In the genomic region with DNA sequence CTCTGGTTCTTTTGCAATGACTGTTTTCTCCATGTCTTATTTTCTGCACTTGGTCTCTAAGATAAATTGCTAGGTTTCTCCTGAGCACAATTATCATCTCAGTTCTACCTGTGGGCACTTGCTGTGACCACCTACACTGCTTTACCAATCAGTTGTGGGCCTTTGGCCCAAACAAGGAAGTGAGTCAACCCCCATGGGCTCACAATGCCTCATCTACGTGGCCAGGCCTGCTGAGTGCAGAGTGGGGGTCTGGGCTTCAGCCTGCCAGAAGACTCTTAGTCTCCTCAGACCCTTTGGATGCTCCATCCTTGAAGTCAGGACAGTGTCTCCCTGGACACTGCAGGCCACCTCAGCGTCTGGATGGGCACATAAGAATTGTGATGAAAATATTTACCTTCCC, we compare ENCODE assay signal across 16 cellular contexts. TPM values are rescaled to one million over a fixed set of nuclear protein-coding genes. Genes with fewer than 3 reads are reported as not detected.
"Had no signal": no experiment of that assay in that cellular context is flagged by ENCODE, and none has a peak within 500 bp of the region (broad histone marks: within the 10 kb centered on the region; RNA-seq: fewer than 3 reads in every experiment).

No MANE protein-coding gene starts in this region.

- H3K27ac ChIP-seq: heart right ventricle, neutrophil, suprapubic skin had no signal

- H3K27ac Mint-ChIP-seq: naive thymus-derived CD4-positive, alpha-beta T cell; progenitor cell of endocrine pancreas; T-helper 1 cell treated with Interleukin-12 subunit alpha and Interleukin-12 subunit beta and Interleukin-4 antibody, amounts not matched to agents 30 μg/mL and 1 μg/mL, for 36 hours; type B pancreatic cell had no signal

- H3K9me3 Mint-ChIP-seq: T-helper 1 cell treated with Interleukin-12 subunit alpha and Interleukin-12 subunit beta and Interleukin-4 antibody, amounts not matched to agents 30 μg/mL and 1 μg/mL, for 36 hours had no signal

- H3K36me3 ChIP-seq: heart right ventricle, neutrophil, suprapubic skin had no signal

- H3K4me3 Mint-ChIP-seq: naive thymus-derived CD4-positive, alpha-beta T cell; T-helper 1 cell treated with Interleukin-12 subunit alpha and Interleukin-12 subunit beta and Interleukin-4 antibody, amounts not matched to agents 30 μg/mL and 1 μg/mL, for 36 hours; type B pancreatic cell had no signal

- H3K36me3 Mint-ChIP-seq: type B pancreatic cell had no signal

- H3K9me3 ChIP-seq: neutrophil, suprapubic skin had no signal

- ATAC-seq: activated CD4-positive, CD25-positive, alpha-beta regulatory T cell treated with anti-CD3 and anti-CD28 coated beads, Interleukin-2, amount 50 U/mL, for 24 hours; naive thymus-derived CD4-positive, alpha-beta T cell; right cardiac atrium; SK-N-SH treated with all-trans-retinoic acid at 6 μM for 48 hours had no signal

- DNase-seq: activated naive CD4-positive, alpha-beta T cell; activated T-cell treated with anti-CD3 and anti-CD28 coated beads, Interleukin-2, amount 50 U/mL, for 1 hour; heart right ventricle; islet precursor cell; mammary epithelial cell; naive thymus-derived CD4-positive, alpha-beta T cell; right cardiac atrium; small intestine had no signal

- H3K4me1 ChIP-seq: heart right ventricle, suprapubic skin had no signal

- H3K27me3 ChIP-seq: heart right ventricle, neutrophil, suprapubic skin had no signal

- H3K27me3 Mint-ChIP-seq: progenitor cell of endocrine pancreas, type B pancreatic cell had no signal

- H3K4me3 ChIP-seq: heart right ventricle, suprapubic skin had no signal

RNA-seq across cellular contexts. Expression of a gene that starts 49.6 kb away (rescaled TPM):
- total RNA-seq: activated CD8-positive, alpha-beta memory T cell treated with anti-CD3 and anti-CD28 coated beads for 36 hours; naive thymus-derived CD4-positive, alpha-beta T cell; right cardiac atrium had no signal

RNA-seq across cellular contexts. Expression of a gene that starts 53.1 kb away (rescaled TPM):
- polyA plus RNA-seq: naive thymus-derived CD4-positive, alpha-beta T cell had no signal
